ENCODE assay signal across 18 cellular contexts in the genomic region with DNA sequence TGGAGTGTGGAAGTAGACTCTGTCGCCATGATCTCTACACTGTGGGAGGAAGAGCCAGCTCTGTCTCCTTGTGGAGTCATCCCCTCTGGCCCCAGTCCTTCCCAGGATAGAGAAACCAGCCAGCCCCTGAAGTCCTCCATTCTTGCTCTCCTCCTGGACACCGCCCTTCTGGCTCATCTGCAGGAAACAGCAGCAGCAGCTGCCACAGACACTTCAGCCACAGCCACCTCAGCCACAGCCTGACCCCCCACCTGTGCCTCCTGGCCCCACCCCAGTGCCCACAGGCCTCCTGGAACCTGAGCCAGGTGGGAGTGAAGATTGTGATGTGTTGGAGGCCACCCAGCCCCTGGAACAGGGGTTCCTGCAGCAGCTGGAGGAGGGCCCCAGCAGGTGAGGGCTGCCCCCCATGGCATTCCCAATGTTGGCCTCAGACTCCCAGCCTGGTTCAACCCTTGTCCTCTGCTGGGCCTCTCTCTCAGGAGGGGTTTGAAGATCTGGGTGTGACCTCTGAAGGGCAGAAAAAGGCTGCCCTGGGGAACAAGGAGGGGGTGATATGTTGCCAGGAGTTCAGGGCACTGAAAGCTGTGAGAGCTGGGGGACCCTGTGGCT. TPM values are rescaled to one million over a fixed set of nuclear protein-coding genes. Genes with fewer than 3 reads are reported as not detected.
"Had no signal": no experiment of that assay in that cellular context is flagged by ENCODE, and none has a peak within 500 bp of the region (broad histone marks: within the 10 kb centered on the region; RNA-seq: fewer than 3 reads in every experiment).

No MANE protein-coding gene starts in this region.

- ATAC-seq: activated naive CD8-positive, alpha-beta T cell treated with anti-CD3 and anti-CD28 coated beads, Interleukin-2, amount 50 U/mL, for 24 hours; heart right ventricle; SK-N-SH treated with all-trans-retinoic acid at 6 μM for 48 hours; T-helper 17 cell; WTC11 had no signal

- H3K4me1 ChIP-seq: ascending aorta had no signal

- H3K9me3 Mint-ChIP-seq: activated CD4-positive, alpha-beta T cell treated with anti-CD3 and anti-CD28 coated beads, Interleukin-2, amount 10 ng/mL, durations not matched to agents 24 days and 14 days; activated naive CD8-positive, alpha-beta T cell treated with anti-CD3 and anti-CD28 coated beads, Interleukin-2, amount 50 U/mL, for 24 hours; naive B cell; WTC11 had no signal

- H3K9me3 ChIP-seq: ascending aorta, heart right ventricle, neutrophil, transverse colon had no signal

- H3K4me3 ChIP-seq: ascending aorta, heart right ventricle, transverse colon had no signal

- H3K27ac ChIP-seq: ascending aorta, heart right ventricle, neutrophil, transverse colon had no signal

- H3K4me3 Mint-ChIP-seq: activated CD4-positive, alpha-beta T cell treated with anti-CD3 and anti-CD28 coated beads, Interleukin-2, amount 10 ng/mL, durations not matched to agents 24 days and 14 days; activated naive CD8-positive, alpha-beta T cell treated with anti-CD3 and anti-CD28 coated beads, Interleukin-2, amount 50 U/mL, for 24 hours; naive B cell; T-helper 17 cell; WTC11 had no signal

- H3K27me3 Mint-ChIP-seq: activated CD4-positive, alpha-beta T cell treated with anti-CD3 and anti-CD28 coated beads, Interleukin-2, amount 10 ng/mL, durations not matched to agents 24 days and 14 days; activated naive CD8-positive, alpha-beta T cell treated with anti-CD3 and anti-CD28 coated beads, Interleukin-2, amount 50 U/mL, for 24 hours; naive B cell; T-helper 17 cell had no signal

- H3K36me3 Mint-ChIP-seq: naive B cell had no signal

- DNase-seq: activated CD4-positive, alpha-beta T cell treated with anti-CD3 and anti-CD28 coated beads, Interleukin-2, amount 10 ng/mL, durations not matched to agents 24 days and 14 days; activated naive CD8-positive, alpha-beta T cell treated with anti-CD3 and anti-CD28 coated beads, Interleukin-2, amount 50 U/mL, for 24 hours; heart right ventricle; kidney glomerular epithelial cell; midbrain; naive B cell; SHP77; stimulated activated CD4-positive, alpha-beta T cell treated with anti-CD3 and anti-CD28 coated beads, Interleukin-15, amount 100 ng/mL, for 24 hours; stimulated activated CD4-positive, alpha-beta T cell treated with anti-CD3 and anti-CD28 coated beads, Interleukin-4, amount 100 ng/mL, for 4 hours; T-helper 17 cell; transverse colon had no signal

- H3K27ac Mint-ChIP-seq: activated CD4-positive, alpha-beta T cell treated with anti-CD3 and anti-CD28 coated beads, Interleukin-2, amount 10 ng/mL, durations not matched to agents 24 days and 14 days; activated naive CD8-positive, alpha-beta T cell treated with anti-CD3 and anti-CD28 coated beads, Interleukin-2, amount 50 U/mL, for 24 hours; T-helper 17 cell; WTC11 had no signal

- FAIRE-seq: colon, frontal cortex had no signal

- H3K36me3 ChIP-seq: neutrophil, transverse colon had no signal

- H3K27me3 ChIP-seq: ascending aorta, heart right ventricle, neutrophil, transverse colon had no signal

RNA-seq across cellular contexts. Expression of gene FAM186B, which starts 28.4 kb away (rescaled TPM):
- total RNA-seq: ascending aorta, skeletal muscle tissue had no signal
